In genomic region chr14:39432619-39433451, GRCh38 we compare ENCODE assay signal across 1 cellular context.
TF ChIP-seq lines count a peak whose summit lies in the region.

No MANE protein-coding gene starts in this region.

TF ChIP-seq in HepG2, 621 proteins besides CTCF, POLR2A, EP300 and RAD21 (continued from another document and continues in another):
- TF ChIP-seq RCOR2 (CRISPR knock-in tag; IDR thresholded peaks at IDR 0.05) = no peak
- TF ChIP-seq AFF4 (CRISPR knock-in tag; IDR thresholded peaks at IDR 0.05) = no peak
- TF ChIP-seq ZNF414 (CRISPR knock-in tag; IDR thresholded peaks at IDR 0.05) = peak; percentile 100
- TF ChIP-seq ZNF275 (CRISPR knock-in tag; IDR thresholded peaks at IDR 0.05; ENCODE audit: borderline replicate concordance) = peak; percentile 95; the same call in 1 of the 2 replicates
- TF ChIP-seq GATA4 (IDR thresholded peaks at IDR 0.05; ENCODE audit: borderline replicate concordance, low read depth) = peak; percentile 32; the same call in 1 of the 2 replicates
- no peak; the same call in none of the 2 replicates for TF ChIP-seq RARA (CRISPR knock-in tag; IDR thresholded peaks at IDR 0.05)
- TF ChIP-seq TOPORS (CRISPR knock-in tag; IDR thresholded peaks at IDR 0.05) = peak; percentile 95; the same call in 1 of the 2 replicates
- no peak; the same call in 1 of the 2 replicates for TF ChIP-seq DR1 (CRISPR knock-in tag; IDR thresholded peaks at IDR 0.05)
- TF ChIP-seq NRL (CRISPR knock-in tag; IDR thresholded peaks at IDR 0.05; ENCODE audit: borderline replicate concordance) = peak; percentile 93
- TF ChIP-seq ZNF556 (CRISPR knock-in tag; IDR thresholded peaks at IDR 0.05; ENCODE audit: borderline replicate concordance) = peak; percentile 92
- TF ChIP-seq ISX (CRISPR knock-in tag; conservative IDR thresholded peaks at IDR 0.05) = peak; percentile 97
- TF ChIP-seq PLRG1 (conservative IDR thresholded peaks at IDR 0.05) = no peak
- no peak; the same call in 1 of the 2 replicates for TF ChIP-seq ZNF235 (CRISPR knock-in tag; IDR thresholded peaks at IDR 0.05; ENCODE audit: borderline replicate concordance)
- TF ChIP-seq RBM39 (IDR thresholded peaks at IDR 0.05; ENCODE audit: low read depth, low read length, poor library complexity, severe bottlenecking) = peak; percentile 99
- no peak; the same call in 1 of the 2 replicates for TF ChIP-seq ZNF558 (CRISPR knock-in tag; IDR thresholded peaks at IDR 0.05; ENCODE audit: borderline replicate concordance)
- peak; percentile 36; the same call in 1 of the 2 replicates for TF ChIP-seq SOX13 (IDR thresholded peaks at IDR 0.05)
- peak; percentile 62 to 71; a peak in 2 of 4 replicates for TF ChIP-seq SOX13 (CRISPR knock-in tag; conservative IDR thresholded peaks at IDR 0.05 in 1 of 2, IDR thresholded peaks at IDR 0.05 in 1 of 2)
- no peak for TF ChIP-seq BCLAF1 (IDR thresholded peaks at IDR 0.05)
- TF ChIP-seq ZNF720 (CRISPR knock-in tag; IDR thresholded peaks at IDR 0.05) = no peak
- no peak; the same call in 1 of the 2 replicates for TF ChIP-seq ZNF737 (CRISPR knock-in tag; IDR thresholded peaks at IDR 0.05; ENCODE audit: borderline replicate concordance)
- TF ChIP-seq DPF2 (CRISPR knock-in tag; IDR thresholded peaks at IDR 0.05; ENCODE audit: borderline replicate concordance, low read depth) = 0 out of 2 replicates have a peak, but pooled peaks have one; percentile 60
- TF ChIP-seq ZBTB8A (CRISPR knock-in tag; IDR thresholded peaks at IDR 0.05; ENCODE audit: borderline replicate concordance, low read depth) = peak; percentile 84; the same call in 1 of the 2 replicates
- TF ChIP-seq ZNF331 (CRISPR knock-in tag; IDR thresholded peaks at IDR 0.05) = peak; percentile 86
- TF ChIP-seq ATF5 (CRISPR knock-in tag; IDR thresholded peaks at IDR 0.05; ENCODE audit: low read depth) = no peak; the same call in 1 of the 2 replicates
- no peak for TF ChIP-seq IKZF1 (IDR thresholded peaks at IDR 0.05)
- TF ChIP-seq MXD3 (CRISPR knock-in tag; IDR thresholded peaks at IDR 0.05) = peak; percentile 85; the same call in 1 of the 2 replicates
- TF ChIP-seq ZNF614 (CRISPR knock-in tag; IDR thresholded peaks at IDR 0.05; ENCODE audit: borderline replicate concordance) = peak; percentile 81
- TF ChIP-seq ZBTB43 (CRISPR knock-in tag; conservative IDR thresholded peaks at IDR 0.05) = peak; percentile 85; the same call in 1 of the 2 replicates
- no peak for TF ChIP-seq FOXA1 (IDR thresholded peaks at IDR 0.05)
- no peak; the same call in 1 of the 2 replicates for TF ChIP-seq FOXA1 (CRISPR knock-in tag; IDR thresholded peaks at IDR 0.05)
- peak; percentile 98 for TF ChIP-seq TIGD3 (CRISPR knock-in tag; IDR thresholded peaks at IDR 0.05; ENCODE audit: borderline replicate concordance)
- no peak for TF ChIP-seq SMARCE1 (IDR thresholded peaks at IDR 0.05; ENCODE audit: borderline replicate concordance)
- TF ChIP-seq ZNF839 (CRISPR knock-in tag; IDR thresholded peaks at IDR 0.05; ENCODE audit: borderline replicate concordance) = peak; percentile 19; the same call in 1 of the 2 replicates
- TF ChIP-seq NFYC (CRISPR knock-in tag; IDR thresholded peaks at IDR 0.05) = peak; percentile 8; the same call in 1 of the 2 replicates
- TF ChIP-seq TRIM24 (CRISPR knock-in tag; IDR thresholded peaks at IDR 0.05) = no peak
- no peak for TF ChIP-seq ZNF367 (CRISPR knock-in tag; IDR thresholded peaks at IDR 0.05; ENCODE audit: borderline replicate concordance)
- no peak; the same call in 1 of the 2 replicates for TF ChIP-seq NR2C2 (CRISPR knock-in tag; IDR thresholded peaks at IDR 0.05; ENCODE audit: borderline replicate concordance)
- TF ChIP-seq ERF (CRISPR knock-in tag; IDR thresholded peaks at IDR 0.05) = peak; percentile 90
- no peak; the same call in 1 of the 2 replicates for TF ChIP-seq ZSCAN30 (CRISPR knock-in tag; IDR thresholded peaks at IDR 0.05)
- peak; percentile 23; the same call in 1 of the 2 replicates for TF ChIP-seq HNF4G (IDR thresholded peaks at IDR 0.05; ENCODE audit: borderline replicate concordance, low read depth, low read length)
- peak; percentile 85 for TF ChIP-seq HNF4G (CRISPR knock-in tag; IDR thresholded peaks at IDR 0.05; ENCODE audit: borderline replicate concordance, low read depth)
- peak; percentile 87 for TF ChIP-seq ARID5B (CRISPR knock-in tag; IDR thresholded peaks at IDR 0.05)
- TF ChIP-seq TP53 (CRISPR knock-in tag; conservative IDR thresholded peaks at IDR 0.05) = peak; percentile 92; the same call in 1 of the 2 replicates
- TF ChIP-seq MEF2D (CRISPR knock-in tag; IDR thresholded peaks at IDR 0.05) = peak; percentile 83
- TF ChIP-seq CHD4 (IDR thresholded peaks at IDR 0.05; ENCODE audit: borderline replicate concordance, low read length) = peak; percentile 94; the same call in 1 of the 2 replicates
- peak; percentile 99 for TF ChIP-seq PTBP1 (IDR thresholded peaks at IDR 0.05; ENCODE audit: low read depth, low read length, poor library complexity, severe bottlenecking)
